ENCODE assay signal across 20 cellular contexts in genomic region chr22:19517171-19517500, GRCh38. TPM values are rescaled to one million over a fixed set of nuclear protein-coding genes. Genes with fewer than 3 reads are reported as not detected.
"Had no signal": no experiment of that assay in that cellular context is flagged by ENCODE, and none has a peak within 500 bp of the region (broad histone marks: within the 10 kb centered on the region; RNA-seq: fewer than 3 reads in every experiment).

No MANE protein-coding gene starts in this region.

- H3K27me3 ChIP-seq: ovary, upper lobe of right lung had no signal

- H3K27ac ChIP-seq: foreskin keratinocyte, ovary, tibial artery, upper lobe of right lung had no signal

- H3K4me1 ChIP-seq: foreskin keratinocyte, tibial artery, upper lobe of right lung had no signal

- H3K27me3 Mint-ChIP-seq: central memory CD8-positive, alpha-beta T cell; naive thymus-derived CD4-positive, alpha-beta T cell; stimulated activated naive CD8-positive, alpha-beta T cell treated with anti-CD3 and anti-CD28 coated beads, Interleukin-15, Interleukin-2, amounts not matched to agents 100 ng/mL and 50 ng/mL, for 24 hours had no signal

- DNase-seq: effector memory CD8-positive, alpha-beta T cell; erythroblast; foreskin keratinocyte; kidney; left cardiac atrium; left ventricle myocardium superior; mesendoderm; naive thymus-derived CD4-positive, alpha-beta T cell; nucleus accumbens; ovary; right cardiac atrium; small intestine; stimulated activated CD4-positive, alpha-beta T cell treated with anti-CD3 and anti-CD28 coated beads, Interleukin-12 subunit alpha, Interleukin-12 subunit beta, amount 100 ng/mL, for 4 hours; upper lobe of right lung had no signal

- H3K4me1 Mint-ChIP-seq: central memory CD8-positive, alpha-beta T cell had no signal

- H3K27ac Mint-ChIP-seq: dendritic cell treated with granulocyte-macrophage colony-stimulating factor and Interleukin-4, amounts not matched to agents 40 ng/mL and 50 ng/mL, for 4 days; effector memory CD8-positive, alpha-beta T cell; naive thymus-derived CD4-positive, alpha-beta T cell; progenitor cell of endocrine pancreas; stimulated activated naive CD8-positive, alpha-beta T cell treated with anti-CD3 and anti-CD28 coated beads, Interleukin-15, Interleukin-2, amounts not matched to agents 100 ng/mL and 50 ng/mL, for 24 hours had no signal

- H3K4me3 Mint-ChIP-seq: central memory CD8-positive, alpha-beta T cell; dendritic cell treated with granulocyte-macrophage colony-stimulating factor and Interleukin-4, amounts not matched to agents 40 ng/mL and 50 ng/mL, for 4 days; effector memory CD8-positive, alpha-beta T cell; naive thymus-derived CD4-positive, alpha-beta T cell; stimulated activated naive CD8-positive, alpha-beta T cell treated with anti-CD3 and anti-CD28 coated beads, Interleukin-15, Interleukin-2, amounts not matched to agents 100 ng/mL and 50 ng/mL, for 24 hours had no signal

- H3K9me3 Mint-ChIP-seq: central memory CD8-positive, alpha-beta T cell; dendritic cell treated with granulocyte-macrophage colony-stimulating factor and Interleukin-4, amounts not matched to agents 40 ng/mL and 50 ng/mL, for 4 days; effector memory CD8-positive, alpha-beta T cell had no signal

- H3K4me3 ChIP-seq: lung, ovary, tibial artery, upper lobe of right lung had no signal

- H3K9me3 ChIP-seq: ovary, upper lobe of right lung had no signal

- ATAC-seq: effector memory CD8-positive, alpha-beta T cell; foreskin keratinocyte; left cardiac atrium; left ventricle myocardium superior; naive thymus-derived CD4-positive, alpha-beta T cell; right cardiac atrium; upper lobe of right lung had no signal

- H3K36me3 ChIP-seq: ovary, tibial artery had no signal

- FAIRE-seq: kidney, small intestine had no signal

RNA-seq across cellular contexts. Expression of gene CLDN5, which starts 7.1 kb away (rescaled TPM):
- total RNA-seq: foreskin keratinocyte, progenitor cell of endocrine pancreas had no signal
- polyA plus RNA-seq: foreskin keratinocyte had no signal
